In genomic region chr10:11480687-11481086, GRCh38 we compare ENCODE assay signal across 18 cellular contexts.
"Had no signal": no experiment of that assay in that cellular context is flagged by ENCODE, and none has a peak within 500 bp of the region (broad histone marks: within the 10 kb centered on the region; RNA-seq: fewer than 3 reads in every experiment).

No MANE protein-coding gene starts in this region.

- DNase-seq: activated CD4-positive, alpha-beta memory T cell treated with anti-CD3 and anti-CD28 coated beads, Interleukin-2, amount 10 ng/mL, durations not matched to agents 7 days and 5 days; activated CD4-positive, alpha-beta T cell treated with anti-CD3 and anti-CD28 coated beads for 1 hour; activated CD8-positive, alpha-beta memory T cell treated with anti-CD3 and anti-CD28 coated beads, Interleukin-2, amount 50 U/mL, for 4 hours; body of pancreas; central memory CD4-positive, alpha-beta T cell; colonic mucosa; left colon; stimulated activated CD4-positive, alpha-beta T cell treated with anti-CD3 and anti-CD28 coated beads, Interleukin-12 subunit alpha, Interleukin-12 subunit beta, amount 100 ng/mL, for 4 hours; stimulated activated CD4-positive, alpha-beta T cell treated with anti-CD3 and anti-CD28 coated beads, Interleukin-2, amount 100 ng/mL, for 24 hours; stimulated activated naive B cell treated with anti-CD40 and anti-IgM and Interleukin-4, amounts not matched to agents 10 μg/mL and 1 μg/mL and 100 μg/mL, for 72 hours; substantia nigra; T-helper 1 cell; T1000; uterus had no signal

- H3K9me3 Mint-ChIP-seq: activated CD4-positive, alpha-beta memory T cell treated with anti-CD3 and anti-CD28 coated beads, Interleukin-2, amount 10 ng/mL, durations not matched to agents 7 days and 5 days; stimulated activated naive B cell treated with anti-CD40 and anti-IgM and Interleukin-4, amounts not matched to agents 10 μg/mL and 1 μg/mL and 100 μg/mL, for 72 hours had no signal

- H3K4me3 Mint-ChIP-seq: activated CD4-positive, alpha-beta memory T cell treated with anti-CD3 and anti-CD28 coated beads, Interleukin-2, amount 10 ng/mL, durations not matched to agents 7 days and 5 days; stimulated activated naive B cell treated with anti-CD40 and anti-IgM and Interleukin-4, amounts not matched to agents 10 μg/mL and 1 μg/mL and 100 μg/mL, for 72 hours had no signal

- H3K9ac ChIP-seq: parathyroid adenoma had no signal

- H3K36me3 ChIP-seq: colonic mucosa, neutrophil, uterus had no signal

- H3K27ac ChIP-seq: body of pancreas, colonic mucosa, neutrophil, parathyroid adenoma, tibial nerve, uterus had no signal

- H3K27me3 Mint-ChIP-seq: activated CD4-positive, alpha-beta memory T cell treated with anti-CD3 and anti-CD28 coated beads, Interleukin-2, amount 10 ng/mL, durations not matched to agents 7 days and 5 days; stimulated activated naive B cell treated with anti-CD40 and anti-IgM and Interleukin-4, amounts not matched to agents 10 μg/mL and 1 μg/mL and 100 μg/mL, for 72 hours had no signal

- H3K4me1 ChIP-seq: body of pancreas, colonic mucosa, tibial nerve, uterus had no signal

- H3K79me2 ChIP-seq: parathyroid adenoma had no signal

- H3K27me3 ChIP-seq: body of pancreas, colonic mucosa, neutrophil, tibial nerve, uterus had no signal

- H3K4me3 ChIP-seq: body of pancreas, colonic mucosa, lung, tibial nerve, uterus had no signal

- H2AFZ ChIP-seq: parathyroid adenoma had no signal

- H3K27ac Mint-ChIP-seq: activated CD4-positive, alpha-beta memory T cell treated with anti-CD3 and anti-CD28 coated beads, Interleukin-2, amount 10 ng/mL, durations not matched to agents 7 days and 5 days; stimulated activated naive B cell treated with anti-CD40 and anti-IgM and Interleukin-4, amounts not matched to agents 10 μg/mL and 1 μg/mL and 100 μg/mL, for 72 hours had no signal

- ATAC-seq: body of pancreas; left colon; stimulated activated naive B cell treated with anti-CD40 and anti-IgM and Interleukin-4, amounts not matched to agents 10 μg/mL and 1 μg/mL and 100 μg/mL, for 72 hours had no signal

- H3K9me3 ChIP-seq: body of pancreas, colonic mucosa, neutrophil, tibial nerve, uterus had no signal
